ENCODE assay signal across 12 cellular contexts in genomic region chr22:23113067-23113846, GRCh38. TPM values are rescaled to one million over a fixed set of nuclear protein-coding genes. Genes with fewer than 3 reads are reported as not detected.
DNase-seq lines count a peak whose midpoint lies in the region; ATAC-seq and TF ChIP-seq lines count a peak whose summit lies in the region.
"Had no signal": no experiment of that assay in that cellular context is flagged by ENCODE, and none has a peak within 500 bp of the region (broad histone marks: within the 10 kb centered on the region; RNA-seq: fewer than 3 reads in every experiment).

No MANE protein-coding gene starts in this region.

- H3K4me1 ChIP-seq in Peyer's patch = no peaks in the 10 kb centered on the region
- H3K4me1 ChIP-seq: suprapubic skin had no signal

- H3K27me3 ChIP-seq in Peyer's patch = no peaks in the 10 kb centered on the region
- H3K27me3 ChIP-seq: suprapubic skin had no signal

- no peaks in the 10 kb centered on the region for H3K9me3 ChIP-seq in Peyer's patch
- H3K9me3 ChIP-seq: suprapubic skin had no signal

- H3K4me3 ChIP-seq in Peyer's patch = no peak overlapping the region
- H3K4me3 ChIP-seq: suprapubic skin had no signal

- H3K36me3 ChIP-seq in Peyer's patch = no peaks in the 10 kb centered on the region
- H3K36me3 ChIP-seq: suprapubic skin had no signal

- DNase-seq in DMS53 (lab: John Stamatoyannopoulos, UW) (peak; percentile 1), DMS53 treated with DMSO at 0.1 percent for 48 hours (lab: John Stamatoyannopoulos, UW; ENCODE audit: unreplicated experiment) (no peak), NCI-H69 (lab: John Stamatoyannopoulos, UW) (peak; percentile 98), fibroblast of the conjunctiva (ENCODE audit: low read depth) (peak; percentile 20), sciatic nerve (ENCODE audit: low spot score) (peak; percentile 70), Peyer's patch (no peak), SIG-M5 (lab: John Stamatoyannopoulos, UW) (no peak)
- DNase-seq in stimulated activated CD8-positive, alpha-beta memory T cell treated with anti-CD3 and anti-CD28 coated beads, Interleukin-4, amount 100 ng/mL, for 48 hours = no peak
- DNase-seq: activated CD4-positive, CD25-positive, alpha-beta regulatory T cell treated with anti-CD3 and anti-CD28 coated beads, Interleukin-2, amount 50 U/mL, for 72 hours had no signal

- TF ChIP-seq POLR2A in Peyer's patch (IDR thresholded peaks at IDR 0.05) = no peak

- no peak for TF ChIP-seq CTCF in Peyer's patch (IDR thresholded peaks at IDR 0.05)

- ATAC-seq in sciatic nerve = peak; percentile 34

- H3K27ac ChIP-seq in Peyer's patch = no peak overlapping the region
- H3K27ac ChIP-seq: 22Rv1, suprapubic skin had no signal

- intact Hi-C loops in sciatic nerve (cut with DNase I) = no loop called here

RNA-seq across cellular contexts. Expression of gene RSPH14, which starts 28.5 kb away (rescaled TPM):
- total RNA-seq in sciatic nerve (1.4 TPM), Peyer's patch (not detected)
- total RNA-seq: HT-29 had no signal

RNA-seq across cellular contexts. Expression of gene RAB36, which starts 32.0 kb away (rescaled TPM):
- total RNA-seq in sciatic nerve (7.5 TPM), Peyer's patch (1 to 10 TPM in 3 of 4 donors, not detected in 1; 1.0 to 2.5 (median 1.7) TPM)

RNA-seq across cellular contexts. Expression of gene GNAZ, which starts 42.9 kb away (rescaled TPM):
- total RNA-seq in sciatic nerve (22.8 TPM), Peyer's patch (1 to 10 TPM in 2 of 4 donors, under 1 TPM in 2; 0.35 to 3.5 (median 1.9) TPM)

Comparison
In these comparisons a context has a peak if more than half of its experiments do, and no peak if none do; other contexts are left out.
1. DNase-seq: peak in DMS53 (single experiment), NCI-H69 (single experiment), fibroblast of the conjunctiva (single experiment) and sciatic nerve (single experiment); none in DMS53 treated with DMSO at 0.1 percent for 48 hours (single experiment), Peyer's patch (0 of 3), stimulated activated CD8-positive, alpha-beta memory T cell treated with anti-CD3 and anti-CD28 coated beads, Interleukin-4, amount 100 ng/mL, for 48 hours (single experiment) and SIG-M5 (single experiment).